ENCODE assay signal across 13 cellular contexts in genomic region chr21:31201548-31201947, GRCh38.
DNase-seq lines count a peak whose midpoint lies in the region; ATAC-seq and TF ChIP-seq lines count a peak whose summit lies in the region.
"Had no signal": no experiment of that assay in that cellular context is flagged by ENCODE, and none has a peak within 500 bp of the region (broad histone marks: within the 10 kb centered on the region; RNA-seq: fewer than 3 reads in every experiment).

No MANE protein-coding gene starts in this region.

- H3K27me3 Mint-ChIP-seq in activated B cell treated with CpG ODN at 0.5 μM for 24 hours, result no peaks in the 10 kb centered on the region
- H3K27me3 Mint-ChIP-seq: activated CD4-positive, alpha-beta T cell treated with anti-CD3 and anti-CD28 coated beads, Interleukin-2, amount 10 ng/mL, durations not matched to agents 24 days and 14 days; effector memory CD8-positive, alpha-beta T cell had no signal

- DNase-seq in Ammon's horn (ENCODE audit: low spot score) (peak; percentile 54), activated B cell treated with CpG ODN at 0.5 μM for 24 hours (no peak), SK-N-DZ (ENCODE audit: low spot score) (no peak), EL (no peak), DMS114 treated with DMSO at 0.1 percent for 48 hours (lab: John Stamatoyannopoulos, UW; ENCODE audit: unreplicated experiment) (no peak)
- DNase-seq: activated CD4-positive, alpha-beta T cell treated with anti-CD3 and anti-CD28 coated beads, Interleukin-2, amount 10 ng/mL, durations not matched to agents 24 days and 14 days; CD4-positive, CD25-positive, alpha-beta regulatory T cell; effector memory CD8-positive, alpha-beta T cell; GOT3; NCI-H2081 treated with DMSO at 0.1 percent for 48 hours had no signal

- WGBS in mesodermal cell (ENCODE audit: insufficient coverage in 2 of 2), 2 experiments, result 97 to 100% methylated on average over 2 to 3 of the region's 3 CpGs

- H3K36me3 Mint-ChIP-seq in activated B cell treated with CpG ODN at 0.5 μM for 24 hours (ENCODE audit: low read depth), result no peaks in the 10 kb centered on the region
- H3K36me3 Mint-ChIP-seq: CD4-positive, CD25-positive, alpha-beta regulatory T cell had no signal

- H3K27ac ChIP-seq in mesodermal cell (ENCODE audit: low read depth, low read length, severe bottlenecking), result peak overlapping the region; percentile 6

- no peak overlapping the region for H3K4me3 ChIP-seq in mesodermal cell (ENCODE audit: extremely low read depth, insufficient read depth, low read length, poor library complexity, severe bottlenecking)

- CTCF ChIA-PET in activated B cell treated with CpG ODN at 0.5 μM for 24 hours (lab: Charles Lee), result interaction anchor here (0.7 to 1.7 kb wide), 3 partner anchors 357 to 379 kb away, joined by 3 to 18 read pairs (median 4); no protein-coding TSS in a partner anchor

- H3K9me3 Mint-ChIP-seq in activated B cell treated with CpG ODN at 0.5 μM for 24 hours, result no peaks in the 10 kb centered on the region
- H3K9me3 Mint-ChIP-seq: activated CD4-positive, alpha-beta T cell treated with anti-CD3 and anti-CD28 coated beads, Interleukin-2, amount 10 ng/mL, durations not matched to agents 24 days and 14 days; CD4-positive, CD25-positive, alpha-beta regulatory T cell; effector memory CD8-positive, alpha-beta T cell had no signal

- H3K27ac Mint-ChIP-seq in activated B cell treated with CpG ODN at 0.5 μM for 24 hours, result no peak overlapping the region
- H3K27ac Mint-ChIP-seq: activated CD4-positive, alpha-beta T cell treated with anti-CD3 and anti-CD28 coated beads, Interleukin-2, amount 10 ng/mL, durations not matched to agents 24 days and 14 days; CD4-positive, CD25-positive, alpha-beta regulatory T cell; effector memory CD8-positive, alpha-beta T cell had no signal

- intact Hi-C loops in activated B cell treated with CpG ODN at 0.5 μM for 24 hours (cut with micrococcal nuclease), result loop anchor here (2.0 to 5.0 kb wide), 4 partner anchors 125 to 1057 kb away; partner anchors contain the start of gene TIAM1

- no peak for TF ChIP-seq CTCF in activated B cell treated with CpG ODN at 0.5 μM for 24 hours (IDR thresholded peaks at IDR 0.05)

- no peaks in the 10 kb centered on the region for H3K36me3 ChIP-seq in mesodermal cell (ENCODE audit: control insufficient read depth, insufficient read depth, low read length)

- ATAC-seq in HG02763 (IDR thresholded peaks at IDR 0.05; ENCODE audit: unreplicated experiment) (peak; percentile 67), activated B cell treated with CpG ODN at 0.5 μM for 24 hours (ENCODE audit: low read depth) (peak; percentile 58), GM18498 (IDR thresholded peaks at IDR 0.05; ENCODE audit: unreplicated experiment) (no peak)
- ATAC-seq: effector memory CD8-positive, alpha-beta T cell had no signal

- H3K4me1 ChIP-seq in mesodermal cell (ENCODE audit: control insufficient read depth, insufficient read depth, low read length, poor library complexity, severe bottlenecking), result peaks cover 13% of the 10 kb centered on the region

- H3K9me3 ChIP-seq in mesodermal cell (ENCODE audit: control insufficient read depth, low read length), result no peaks in the 10 kb centered on the region

- POLR2A ChIA-PET in activated B cell treated with CpG ODN at 0.5 μM for 24 hours (lab: Charles Lee), result no interaction called here

- H3K4me3 Mint-ChIP-seq in activated B cell treated with CpG ODN at 0.5 μM for 24 hours, result no peak overlapping the region
- H3K4me3 Mint-ChIP-seq: activated CD4-positive, alpha-beta T cell treated with anti-CD3 and anti-CD28 coated beads, Interleukin-2, amount 10 ng/mL, durations not matched to agents 24 days and 14 days; CD4-positive, CD25-positive, alpha-beta regulatory T cell; effector memory CD8-positive, alpha-beta T cell had no signal

- peaks cover 12% of the 10 kb centered on the region for H3K4me1 Mint-ChIP-seq in activated B cell treated with CpG ODN at 0.5 μM for 24 hours
